ENCODE assay signal across 8 cellular contexts in the genomic region with DNA sequence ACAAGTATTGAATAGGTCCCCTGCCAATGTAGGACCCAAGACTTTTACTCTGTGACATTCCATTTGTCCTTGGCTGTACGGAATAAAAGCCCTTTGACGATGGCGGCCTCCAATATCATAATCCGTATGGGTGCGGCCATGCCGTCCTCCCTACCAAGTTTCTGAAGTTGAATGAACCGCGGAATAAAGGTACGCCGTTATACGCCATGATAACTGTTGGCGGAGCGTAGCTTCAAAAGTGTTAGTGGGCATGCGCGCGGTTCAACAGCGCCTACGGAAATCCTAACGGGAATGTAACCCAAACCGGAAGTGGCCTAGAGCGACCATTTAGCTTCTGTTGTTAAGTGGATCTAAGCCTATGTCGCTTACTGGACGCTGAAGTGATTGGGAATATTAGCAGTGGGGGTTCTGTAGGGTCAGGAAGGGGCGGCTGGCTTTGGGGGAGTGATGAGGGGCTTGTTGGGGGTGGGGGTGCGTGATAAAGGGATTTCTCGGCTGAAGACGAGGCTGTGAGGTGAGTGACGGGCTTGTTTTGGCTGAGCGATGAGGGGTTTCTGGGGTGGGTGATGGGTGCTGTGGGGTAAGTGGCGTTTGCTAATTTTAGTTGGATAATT. TPM values are rescaled to one million over a fixed set of nuclear protein-coding genes. Genes with fewer than 3 reads are reported as not detected.
DNase-seq lines count a peak whose midpoint lies in the region; ATAC-seq and TF ChIP-seq lines count a peak whose summit lies in the region.

A gene (plus strand): TSS at position 322 of the 614 bp plus-strand sequence. CDS start 2,047 bp downstream, outside the sequence.

- no peak within 1 kb of the TSS for H3K27ac ChIP-seq in CD4-positive, alpha-beta T cell (ENCODE audit: low read depth, low read length)
- H3K27ac ChIP-seq in OCI-LY7 (ENCODE audit: low read depth, low read length, poor library complexity, severe bottlenecking), result no peak within 1 kb of the TSS

- peak within 1 kb of the TSS; percentile 94 for H3K4me3 Mint-ChIP-seq in CD4-positive, alpha-beta T cell

- CTCF ChIA-PET in CD4-positive, alpha-beta T cell (lab: Charles Lee), result no interaction called here
- CTCF ChIA-PET in OCI-LY7 (lab: Charles Lee; ENCODE audit: unreplicated experiment), result interaction anchor here (0.5 kb wide), 1 partner anchor 1641 kb away, joined by 4 read pairs; no protein-coding TSS in a partner anchor

- intact Hi-C loops in CD4-positive, alpha-beta T cell (cut with DNase I, micrococcal nuclease), result loop anchor here (1.0 to 5.0 kb wide), 3 partner anchors 23 to 131 kb away; no protein-coding TSS in a partner anchor
- intact Hi-C loops in OCI-LY7 (cut with micrococcal nuclease; ENCODE audit: unreplicated experiment) (no loop called here), mucosa of descending colon (cut with DNase I, micrococcal nuclease) (no loop called here)

- no peaks in the 10 kb centered on the region for H4K20me1 ChIP-seq in OCI-LY7 (ENCODE audit: insufficient read depth, low read length)

- 0 out of 2 replicates have a peak, but pooled peaks cover 7% of the 10 kb centered on the region for H3K9me2 ChIP-seq in OCI-LY7 (ENCODE audit: insufficient read depth, low read length)

- TF ChIP-seq POLR2A in erythroblast (IDR thresholded peaks at IDR 0.05; ENCODE audit: low read length), result peak; percentile 84

- H2AFZ ChIP-seq in OCI-LY7 (ENCODE audit: low read length), result peak within 1 kb of the TSS; percentile 100

- H3K27me3 ChIP-seq in CD4-positive, alpha-beta T cell (ENCODE audit: control insufficient read depth, insufficient read depth, low read length), result peaks cover 2% of the 10 kb centered on the region

- H3K4me1 ChIP-seq in OCI-LY7 (ENCODE audit: insufficient read depth, low read length, poor library complexity, severe bottlenecking) (peaks cover 24% of the 10 kb centered on the region), mucosa of descending colon (ENCODE audit: low read depth) (peaks cover 9% of the 10 kb centered on the region)

- H3K36me3 ChIP-seq in OCI-LY7 (ENCODE audit: insufficient read depth, low read length) (peaks cover 17% of the 10 kb centered on the region), mucosa of descending colon (ENCODE audit: low read depth) (no peaks in the 10 kb centered on the region)

- peak within 1 kb of the TSS; percentile 98 for H3K4me2 ChIP-seq in OCI-LY7 (ENCODE audit: low read length)

- no peaks in the 10 kb centered on the region for H3K9me3 Mint-ChIP-seq in CD4-positive, alpha-beta T cell

- peak; percentile 77 to 85 (median 82) for DNase-seq in CD4-positive, alpha-beta T cell
- DNase-seq in HT1080 (ENCODE audit: low read depth) (peak; percentile 93), OCI-LY7 (ENCODE audit: low spot score) (peak; percentile 95), activated T-cell treated with anti-CD3 and anti-CD28 coated beads for 4 hours (peak; percentile 82), erythroblast (lab: John Stamatoyannopoulos, UW) (peak; percentile 96 to 97), mucosa of descending colon (peak; percentile 92 to 97 (median 92))
- DNase-seq in stimulated activated CD8-positive, alpha-beta memory T cell treated with anti-CD3 and anti-CD28 coated beads, Interleukin-2, amount 100 ng/mL, for 48 hours (ENCODE audit: low read depth in 2 of 2), result peak; percentile 68 to 82

- H3K4me1 Mint-ChIP-seq in CD4-positive, alpha-beta T cell (ENCODE audit: low read depth), result peaks cover 28% of the 10 kb centered on the region

- H3K4me3 ChIP-seq in OCI-LY7 (ENCODE audit: low read depth, low read length, poor library complexity, severe bottlenecking) (peak within 1 kb of the TSS; percentile 80), mucosa of descending colon (peak within 1 kb of the TSS; percentile 21)

- POLR2A ChIA-PET in CD4-positive, alpha-beta T cell (lab: Charles Lee), result interaction anchor here (1.0 kb wide), 1 partner anchor 133 kb away, joined by 3 read pairs; no protein-coding TSS in a partner anchor
- POLR2A ChIA-PET in OCI-LY7 (lab: Charles Lee), result interaction anchor here (0.8 kb wide), 1 partner anchor 195 kb away, joined by 4 read pairs; no protein-coding TSS in a partner anchor

- BruUV-seq in OCI-LY7 (replicated peaks; lab: Mats Ljungman, UMichigan), result no TSS peak

- peak; percentile 98 for ATAC-seq in CD4-positive, alpha-beta T cell (ENCODE audit: poor library complexity)
- ATAC-seq in GM19467 (IDR thresholded peaks at IDR 0.05; ENCODE audit: unreplicated experiment) (peak; percentile 83), mucosa of descending colon (peak; percentile 100)

- H3K36me3 Mint-ChIP-seq in CD4-positive, alpha-beta T cell (ENCODE audit: low read depth), result peaks cover 33% of the 10 kb centered on the region

- H3K27me3 Mint-ChIP-seq in CD4-positive, alpha-beta T cell, result peaks cover 7% of the 10 kb centered on the region

- no peak for TF ChIP-seq CTCF in CD4-positive, alpha-beta T cell (IDR thresholded peaks at IDR 0.05)
- TF ChIP-seq CTCF in OCI-LY7 (conservative IDR thresholded peaks at IDR 0.05; ENCODE audit: low read length) (no peak), mucosa of descending colon (IDR thresholded peaks at IDR 0.05) (no peak)

- H3K9me3 ChIP-seq in CD4-positive, alpha-beta T cell (ENCODE audit: control insufficient read depth, low read length), result no peaks in the 10 kb centered on the region
- H3K9me3 ChIP-seq in OCI-LY7 (ENCODE audit: low read length) (no peaks in the 10 kb centered on the region), mucosa of descending colon (no peaks in the 10 kb centered on the region)

- peaks cover 15% of the 10 kb centered on the region; the same call in 1 of the 2 replicates for H3K79me2 ChIP-seq in OCI-LY7 (ENCODE audit: insufficient read depth, low read depth, low read length)

- H3K27ac Mint-ChIP-seq in CD4-positive, alpha-beta T cell, result peak within 1 kb of the TSS; percentile 72

RNA-seq across cellular contexts. Expression of the gene that starts here (rescaled TPM):
- total RNA-seq in CD4-positive, alpha-beta T cell, result 1 to 10 TPM; 1.1 to 1.9 TPM
- 2.1 and 5.7 TPM in 2 replicates for total RNA-seq in HT1080 (2014; rRNA removed; shearing (Covaris generic))
- polyA plus RNA-seq in HT1080 (2015; cell fraction: cytosol; rRNA removed), result 8.8 and 9.0 TPM in 2 replicates
- 15.2 and 19.6 TPM in 2 replicates for polyA plus RNA-seq in HT1080 (2015; cell fraction: nucleus; rRNA removed)
- 3.5 and 4.7 TPM in 2 replicates for total RNA-seq in OCI-LY7 (2014; rRNA removed; shearing (Covaris generic))
- 10.4 and 13.4 TPM in 2 replicates for total RNA-seq in OCI-LY7 (2022)
- 10 to 100 TPM in 1 of 3 donors, 1 to 10 TPM in 2; 9.4 to 13.6 (median 9.8) TPM for total RNA-seq in mucosa of descending colon

Comparison
In these comparisons a context has a peak if more than half of its experiments do, and no peak if none do; other contexts are left out.
1. intact Hi-C loops: an anchor here in CD4-positive, alpha-beta T cell (1.0 to 5.0 kb wide); none called in OCI-LY7 and mucosa of descending colon.